ENCODE assay signal across 12 cellular contexts in genomic region chr7:69864822-69865221, GRCh38.
DNase-seq lines count a peak whose midpoint lies in the region; ATAC-seq lines count a peak whose summit lies in the region.
"Had no signal": no experiment of that assay in that cellular context is flagged by ENCODE, and none has a peak within 500 bp of the region (broad histone marks: within the 10 kb centered on the region; RNA-seq: fewer than 3 reads in every experiment).

No MANE protein-coding gene starts in this region.

- DNase-seq in NCI-H2081 treated with DMSO at 0.1 percent for 48 hours (lab: John Stamatoyannopoulos, UW) = peak; percentile 85
- DNase-seq in SIG-M5 (lab: John Stamatoyannopoulos, UW) = no peak
- DNase-seq: activated CD4-positive, alpha-beta memory T cell treated with anti-CD3 and anti-CD28 coated beads for 36 hours; amniotic stem cell; posterior cingulate gyrus; stimulated activated naive CD8-positive, alpha-beta T cell treated with anti-CD3 and anti-CD28 coated beads, Interleukin-15, Interleukin-2, amounts not matched to agents 100 U/mL and 50 U/mL, for 24 hours; uterus had no signal

- peak; percentile 62 for ATAC-seq in GM18499 (IDR thresholded peaks at IDR 0.05; ENCODE audit: insufficient read depth, unreplicated experiment)
- ATAC-seq in GM19395 (IDR thresholded peaks at IDR 0.05; ENCODE audit: unreplicated experiment) = peak; percentile 73
- ATAC-seq in HG02884 (IDR thresholded peaks at IDR 0.05; ENCODE audit: unreplicated experiment) = peak; percentile 87
- no peak for ATAC-seq in HG02938 (IDR thresholded peaks at IDR 0.05; ENCODE audit: unreplicated experiment)
- ATAC-seq in GM18861 (IDR thresholded peaks at IDR 0.05; ENCODE audit: unreplicated experiment) = no peak
- ATAC-seq: stimulated activated naive CD8-positive, alpha-beta T cell treated with anti-CD3 and anti-CD28 coated beads, Interleukin-15, Interleukin-2, amounts not matched to agents 100 U/mL and 50 U/mL, for 24 hours had no signal

Comparison
In these comparisons a context has a peak if more than half of its experiments do, and no peak if none do; other contexts are left out.
1. ATAC-seq: peak in GM18499 (single experiment), GM19395 (single experiment) and HG02884 (single experiment); none in HG02938 (single experiment) and GM18861 (single experiment).